Comparison of ENCODE assay signal across 8 cellular contexts in the genomic region with DNA sequence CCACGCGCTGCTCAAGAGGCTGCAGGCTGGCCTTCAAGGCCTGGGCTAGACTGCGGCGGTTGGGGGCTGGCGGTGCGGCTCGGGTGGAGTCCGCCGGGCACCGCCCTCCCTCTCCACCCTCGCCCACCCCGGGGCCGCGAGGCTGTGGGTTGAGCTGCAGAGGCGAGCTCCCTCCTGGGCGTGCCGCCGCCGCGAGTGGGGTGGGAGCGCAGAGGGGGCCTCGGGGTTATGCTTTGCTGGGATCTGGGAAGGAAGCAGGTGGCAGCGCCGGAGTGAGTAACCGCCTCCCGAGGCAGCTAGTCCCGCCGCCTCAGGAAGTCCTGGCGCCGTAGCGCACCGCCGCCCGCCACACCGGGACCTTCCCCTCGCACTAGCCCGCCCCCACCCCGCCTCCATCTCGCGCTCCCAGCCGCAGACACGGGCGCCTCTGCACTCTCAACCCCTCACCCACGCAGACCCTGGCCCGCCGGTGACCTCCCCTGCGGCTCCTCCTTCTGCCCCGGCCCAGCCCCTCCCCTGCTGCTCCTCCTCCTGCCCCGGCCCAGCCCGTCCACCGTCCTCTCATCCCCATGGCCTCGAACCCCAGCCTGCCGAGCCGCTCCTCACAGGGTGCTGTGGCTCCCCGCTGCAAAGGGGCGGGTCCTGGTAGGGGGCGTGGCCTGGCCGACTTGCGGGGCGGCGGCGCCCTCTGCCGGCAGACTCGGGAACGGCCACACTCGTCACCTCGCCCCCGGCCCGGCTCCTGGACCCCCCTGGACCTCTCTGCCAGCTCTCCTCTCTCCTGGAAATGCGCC. TPM values are rescaled to one million over a fixed set of nuclear protein-coding genes. Genes with fewer than 3 reads are reported as not detected.
DNase-seq lines count a peak whose midpoint lies in the region; ATAC-seq and TF ChIP-seq lines count a peak whose summit lies in the region.

No MANE protein-coding gene starts in this region.

- no peaks in the 10 kb centered on the region for H3K27me3 ChIP-seq in DND-41 (ENCODE audit: insufficient read depth, low read length, poor library complexity)
- H3K27me3 ChIP-seq in duodenal mucosa (ENCODE audit: control insufficient read depth in 1 of 2, insufficient read depth in 2 of 2, low read length in 2 of 2), result peaks cover 0 to 3% of the 10 kb centered on the region in 2 donors
- H3K27me3 ChIP-seq in lung (ENCODE audit: control insufficient read depth, insufficient read depth), result no peaks in the 10 kb centered on the region

- no peaks in the 10 kb centered on the region for H3K9me3 ChIP-seq in DND-41 (ENCODE audit: insufficient read depth, low read length, severe bottlenecking)
- H3K9me3 ChIP-seq in duodenal mucosa (ENCODE audit: control insufficient read depth in 1 of 2, low read length in 2 of 2), result no peaks in the 10 kb centered on the region
- H3K9me3 ChIP-seq in lung (ENCODE audit: control insufficient read depth in 2 of 2, insufficient read depth in 1 of 2, low read length in 1 of 2), result no peaks in the 10 kb centered on the region

- H3K36me3 ChIP-seq in DND-41 (ENCODE audit: insufficient read depth, low read length), result no peaks in the 10 kb centered on the region
- H3K36me3 ChIP-seq in duodenal mucosa (ENCODE audit: control insufficient read depth in 1 of 2, insufficient read depth in 2 of 2, low read length in 2 of 2), result no peaks in the 10 kb centered on the region
- no peaks in the 10 kb centered on the region for H3K36me3 ChIP-seq in lung (ENCODE audit: control insufficient read depth in 2 of 2, insufficient read depth in 2 of 2, low read length in 2 of 2)

- peak overlapping the region; percentile 82 for H2AFZ ChIP-seq in DND-41 (ENCODE audit: low read depth, low read length)

- peaks cover 9% of the 10 kb centered on the region for H4K20me1 ChIP-seq in DND-41 (ENCODE audit: insufficient read depth, low read length)

- WGBS in lung, 2 donors, result 1% methylated on average over 68 to 70 of the region's 70 CpGs

- H3K4me1 ChIP-seq in DND-41 (ENCODE audit: insufficient read depth, low read length), result peaks cover 48% of the 10 kb centered on the region
- peaks cover 22 to 25% of the 10 kb centered on the region in 2 donors for H3K4me1 ChIP-seq in duodenal mucosa (ENCODE audit: control insufficient read depth in 1 of 2, insufficient read depth in 2 of 2, low read length in 2 of 2)
- peaks cover 0 to 12% of the 10 kb centered on the region in 2 donors for H3K4me1 ChIP-seq in lung (ENCODE audit: control insufficient read depth in 2 of 2, insufficient read depth in 2 of 2, low read length in 2 of 2)

- peak; percentile 68 for ATAC-seq in DND-41 (ENCODE audit: insufficient read depth, low read depth)
- peak; percentile 65 for ATAC-seq in HG02759 (IDR thresholded peaks at IDR 0.05; ENCODE audit: unreplicated experiment)
- ATAC-seq in lung (ENCODE audit: insufficient read depth, low FRiP score), result peak; percentile 83
- ATAC-seq in HG02763 (IDR thresholded peaks at IDR 0.05; ENCODE audit: unreplicated experiment), result no peak

- TF ChIP-seq CTCF in DND-41 (IDR thresholded peaks at IDR 0.05; ENCODE audit: borderline replicate concordance, extremely low read depth, low read length, poor library complexity, severe bottlenecking) (peak; percentile 95), lung (IDR thresholded peaks at IDR 0.05; ENCODE audit: control extremely low read depth, extremely low read depth) (peak; percentile 89)

- H3K79me2 ChIP-seq in DND-41 (ENCODE audit: insufficient read depth, low read length), result no peaks in the 10 kb centered on the region

- H3K9ac ChIP-seq in DND-41 (ENCODE audit: low read depth, low read length), result peak overlapping the region; percentile 53
- peak overlapping the region; percentile 63 to 91 for H3K9ac ChIP-seq in duodenal mucosa (ENCODE audit: low read depth in 1 of 2, low read length in 2 of 2)

- H3K4me2 ChIP-seq in DND-41 (ENCODE audit: insufficient read depth, low read length), result peak overlapping the region; percentile 90

- peak overlapping the region; percentile 10 to 62; a peak in 3 of 4 replicates for H3K4me3 ChIP-seq in DND-41 (ENCODE audit: low read depth in 1 of 2, low read length in 2 of 2)
- H3K4me3 ChIP-seq in duodenal mucosa (ENCODE audit: low read depth in 1 of 2, low read length in 2 of 2), result peak overlapping the region; percentile 65 to 74
- H3K4me3 ChIP-seq in lung, result peak overlapping the region; percentile 18

- H3K27ac ChIP-seq in DND-41 (ENCODE audit: low read length) (peak overlapping the region; percentile 70), duodenal mucosa (ENCODE audit: low read depth, low read length) (no peak overlapping the region), lung (ENCODE audit: low read depth in 1 of 2, low read length in 1 of 2) (peak overlapping the region; percentile 22 to 52)

- DNase-seq in DND-41, result peak; percentile 91
- DNase-seq in NCI-H510A treated with DMSO at 0.1 percent for 48 hours (lab: John Stamatoyannopoulos, UW), result peak; percentile 72
- DNase-seq in activated CD4-positive, alpha-beta T cell treated with anti-CD3 and anti-CD28 coated beads, Interleukin-2, amount 50 U/mL, for 4 hours, result peak; percentile 88 to 89
- peak; percentile 90 for DNase-seq in lung (ENCODE audit: low spot score)
- peak; percentile 81 to 96 (median 86) for DNase-seq in stimulated activated CD4-positive, alpha-beta T cell treated with anti-CD3 and anti-CD28 coated beads, TNF-alpha, amount 100 ng/mL, for 4 hours (ENCODE audit: low read depth in 3 of 3)

RNA-seq across cellular contexts. Expression of a gene that starts 16.6 kb away (rescaled TPM):
- 10 to 100 TPM; 31.4 to 84.0 TPM for total RNA-seq in lung
- 10 to 100 TPM; 52.9 to 68.0 TPM for polyA plus RNA-seq in lung

RNA-seq across cellular contexts. Expression of a gene that starts 27.9 kb away (rescaled TPM):
- total RNA-seq in lung, result 10 to 100 TPM; 56.8 to 77.9 TPM
- 10 to 100 TPM; 45.1 to 67.3 TPM for polyA plus RNA-seq in lung

RNA-seq across cellular contexts. Expression of a gene that starts 46.4 kb away (rescaled TPM):
- 10 to 100 TPM; 22.1 to 37.2 TPM for total RNA-seq in lung
- 10 to 100 TPM; 36.2 to 64.3 TPM for polyA plus RNA-seq in lung

RNA-seq across cellular contexts. Expression of a gene that starts 56.1 kb away (rescaled TPM):
- 1 to 10 TPM; 2.2 to 6.5 TPM for total RNA-seq in lung
- 1 to 10 TPM; 1.9 to 7.6 TPM for polyA plus RNA-seq in lung

Comparison
In these comparisons a context has a peak if more than half of its experiments do, and no peak if none do; other contexts are left out.
1. H3K4me3 ChIP-seq: peak in every context shown above with its lines; median percentile 70 in duodenal mucosa; 36 in DND-41; 18 in lung.